19 cellular contexts compared by ENCODE assay signal in the genomic region with DNA sequence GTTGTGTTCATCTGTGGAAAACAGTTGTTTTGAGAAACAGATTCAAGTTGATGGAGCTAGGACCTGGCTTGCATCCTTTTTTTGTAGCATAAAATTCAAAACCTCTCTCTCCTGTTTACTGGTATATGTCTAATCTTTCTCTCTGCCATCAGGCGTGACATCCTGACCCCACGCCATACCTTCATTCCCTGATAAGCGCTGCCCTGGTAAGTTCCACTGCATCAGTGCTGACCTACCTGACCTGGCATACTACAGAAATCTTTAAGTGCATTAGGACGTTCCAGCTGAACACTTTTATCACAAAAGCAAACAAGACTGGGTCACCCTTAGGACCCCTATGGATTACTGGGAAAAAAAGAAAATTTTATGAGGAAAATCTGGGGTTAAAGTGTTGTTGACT.
A peak's percentile ranks its signal among the peaks of the same experiment; 100 is the strongest.
DNase-seq lines count a peak whose midpoint lies in the region; ATAC-seq, FAIRE-seq and TF ChIP-seq lines count a peak whose summit lies in the region.
"Had no signal": no experiment of that assay in that cellular context is flagged by ENCODE, and none has a peak within 500 bp of the region (broad histone marks: within the 10 kb centered on the region; RNA-seq: fewer than 3 reads in every experiment).

No MANE protein-coding gene starts in this region.

- POLR2A ChIA-PET in Caco-2 (lab: Charles Lee): no interaction called here
- POLR2A ChIA-PET in PC-3 (lab: Charles Lee; ENCODE audit: unreplicated experiment): interaction anchor here (0.7 kb wide), 2 partner anchors 37 to 41 kb away, joined by 4 read pairs; no protein-coding TSS in a partner anchor

- H3K9me3 Mint-ChIP-seq in Caco-2 (ENCODE audit: unreplicated experiment): no peaks in the 10 kb centered on the region

- H3K4me1 Mint-ChIP-seq in Caco-2 (ENCODE audit: low read depth, unreplicated experiment): peaks cover 18% of the 10 kb centered on the region

- H3K4me3 Mint-ChIP-seq in Caco-2 (ENCODE audit: unreplicated experiment): peak overlapping the region; percentile 11
- H3K4me3 Mint-ChIP-seq: CD4-positive, CD25-positive, alpha-beta regulatory T cell had no signal

- H3K27ac ChIP-seq in PC-3 (ENCODE audit: low read length) (peak overlapping the region; percentile 87), epithelial cell of prostate (peak overlapping the region; percentile 85), small intestine (ENCODE audit: low read depth in 1 of 2, low read length in 1 of 2) (peak overlapping the region; percentile 86 to 92), thyroid gland (no peak overlapping the region)

- H3K9me2 ChIP-seq in PC-3 (replicated peaks; ENCODE audit: low read length): no peaks in the 10 kb centered on the region

- H3K9me3 ChIP-seq in Caco-2: no peaks in the 10 kb centered on the region
- H3K9me3 ChIP-seq in PC-3 (ENCODE audit: low read length): no peaks in the 10 kb centered on the region
- H3K9me3 ChIP-seq in small intestine (ENCODE audit: control insufficient read depth, low read depth): no peaks in the 10 kb centered on the region
- no peaks in the 10 kb centered on the region for H3K9me3 ChIP-seq in thyroid gland
- H3K9me3 ChIP-seq: HAP-1 had no signal

- H3K27ac Mint-ChIP-seq in Caco-2 (ENCODE audit: unreplicated experiment): peak overlapping the region; percentile 43
- H3K27ac Mint-ChIP-seq: CD4-positive, CD25-positive, alpha-beta regulatory T cell had no signal

- peaks cover 4% of the 10 kb centered on the region for H3K36me3 Mint-ChIP-seq in Caco-2 (ENCODE audit: insufficient read depth, unreplicated experiment)
- H3K36me3 Mint-ChIP-seq: CD4-positive, CD25-positive, alpha-beta regulatory T cell had no signal

- H3K4me2 ChIP-seq in PC-3 (ENCODE audit: low read length): peak overlapping the region; percentile 30

- H2AFZ ChIP-seq in PC-3 (ENCODE audit: low read length): no peak overlapping the region

- H3K9ac ChIP-seq in PC-3 (ENCODE audit: low read length): peak overlapping the region; percentile 18; the same call in 1 of the 2 replicates

- DNase-seq in Caco-2 (peak; percentile 59 to 86), PC-3 (no peak), epithelial cell of prostate (ENCODE audit: low read depth, low spot score) (no peak), small intestine (peak; percentile 55), thyroid gland (no peak), CD1c-positive myeloid dendritic cell (ENCODE audit: extremely low spot score) (no peak)
- DNase-seq: CD4-positive, CD25-positive, alpha-beta regulatory T cell; DMS79; MM.1S; NCI-H1092 treated with DMSO at 0.1 percent for 48 hours; NCI-H1694; NCI-H2227 treated with DMSO at 0.1 percent for 48 hours; NCI-H524; Right ventricle myocardium superior had no signal

- peak; percentile 12 for ATAC-seq in PC-3
- no peak for ATAC-seq in HG03521 (IDR thresholded peaks at IDR 0.05; ENCODE audit: unreplicated experiment)
- no peak for ATAC-seq in GM21360 (IDR thresholded peaks at IDR 0.05; ENCODE audit: unreplicated experiment)
- ATAC-seq: Panc1, SK-N-SH treated with all-trans-retinoic acid at 6 μM for 48 hours had no signal

- H3K27me3 ChIP-seq in Caco-2 (replicated peaks; ENCODE audit: control insufficient read depth, insufficient read depth, low read length) (no peaks in the 10 kb centered on the region), PC-3 (ENCODE audit: low read length) (no peaks in the 10 kb centered on the region), small intestine (ENCODE audit: control insufficient read depth in 2 of 2, insufficient read depth in 2 of 2, low read length in 2 of 2) (no peaks in the 10 kb centered on the region), thyroid gland (no peaks in the 10 kb centered on the region)

- H4K20me1 ChIP-seq in PC-3 (ENCODE audit: low read length): no peaks in the 10 kb centered on the region

- H3K4me3 ChIP-seq in Caco-2 (ENCODE audit: low read depth, low read length) (no peak overlapping the region), PC-3 (ENCODE audit: low read length) (no peak overlapping the region), small intestine (ENCODE audit: low read depth in 1 of 2, low read length in 2 of 2) (no peak overlapping the region), thyroid gland (replicated peaks in 1 of 3) (no peak overlapping the region)
- H3K4me3 ChIP-seq: HAP-1 had no signal

- BruUV-seq in Caco-2 (replicated peaks; lab: Mats Ljungman, UMichigan): no TSS peak
- TSS peak; percentile 90 for BruUV-seq in PC-3 (replicated peaks; lab: Mats Ljungman, UMichigan)

- no peaks in the 10 kb centered on the region for H3K27me3 Mint-ChIP-seq in Caco-2 (ENCODE audit: insufficient read depth, unreplicated experiment)

- peaks cover 49% of the 10 kb centered on the region for H3K4me1 ChIP-seq in Caco-2
- peaks cover 42% of the 10 kb centered on the region for H3K4me1 ChIP-seq in PC-3 (ENCODE audit: insufficient read depth, low read length)
- H3K4me1 ChIP-seq in small intestine (ENCODE audit: control insufficient read depth in 2 of 2, insufficient read depth in 1 of 2, low read depth in 1 of 2, low read length in 1 of 2): peaks cover 8 to 14% of the 10 kb centered on the region in 2 donors
- H3K4me1 ChIP-seq in thyroid gland: peaks cover 6 to 7% of the 10 kb centered on the region in 2 donors
- H3K4me1 ChIP-seq: HAP-1 had no signal

- WGBS in small intestine, 3 donors: 28 to 70% (median 51%) methylated on average over 4 of the region's 4 CpGs
- 88 to 93% methylated on average over 4 of the region's 4 CpGs for WGBS in thyroid gland, 2 donors

- TF ChIP-seq POLR2A in thyroid gland (IDR thresholded peaks at IDR 0.05): no peak

- no peak for TF ChIP-seq CTCF in Caco-2 (IDR thresholded peaks at IDR 0.05; ENCODE audit: insufficient read depth in 1 of 2, low read depth in 1 of 2, low read length in 1 of 2, severe bottlenecking in 1 of 2, unreplicated experiment in 1 of 2)
- no peak for TF ChIP-seq CTCF in PC-3 (conservative IDR thresholded peaks at IDR 0.05; ENCODE audit: low read depth, low read length)
- TF ChIP-seq CTCF in thyroid gland (IDR thresholded peaks at IDR 0.05): no peak

- intact Hi-C loops in Caco-2 (cut with micrococcal nuclease; ENCODE audit: unreplicated experiment) (loop anchor here (1.0 to 2.0 kb wide), 2 partner anchors 38 to 79 kb away; no protein-coding TSS in a partner anchor), PC-3 (cut with micrococcal nuclease) (loop anchor here (1.0 to 2.0 kb wide), 3 partner anchors 23 to 43 kb away; no protein-coding TSS in a partner anchor), thyroid gland (cut with DNase I) (no loop called here)

- FAIRE-seq in small intestine (lab: Jason Lieb, UNC): no peak

- H3K36me3 ChIP-seq in Caco-2 (ENCODE audit: control insufficient read depth, insufficient read depth, low read length): no peaks in the 10 kb centered on the region
- H3K36me3 ChIP-seq in PC-3 (ENCODE audit: low read depth, low read length): no peaks in the 10 kb centered on the region
- H3K36me3 ChIP-seq in small intestine (ENCODE audit: control insufficient read depth in 2 of 2, insufficient read depth in 2 of 2, low read length in 2 of 2): no peaks in the 10 kb centered on the region
- no peaks in the 10 kb centered on the region for H3K36me3 ChIP-seq in thyroid gland
- H3K36me3 ChIP-seq: HAP-1 had no signal

- H3F3A ChIP-seq in PC-3 (ENCODE audit: low read length, unreplicated experiment): no peaks in the 10 kb centered on the region

- CTCF ChIA-PET in Caco-2 (lab: Charles Lee) (interaction anchor here (0.6 to 0.8 kb wide), 3 partner anchors 15 to 118 kb away, joined by 3 to 4 read pairs (median 3); no protein-coding TSS in a partner anchor), PC-3 (lab: Charles Lee) (no interaction called here)

- H3K79me2 ChIP-seq in PC-3 (ENCODE audit: low read length): no peaks in the 10 kb centered on the region

Comparison
In these comparisons a context has a peak if more than half of its experiments do, and no peak if none do; other contexts are left out.
1. DNase-seq: peak in Caco-2 (2 of 2) and small intestine (single experiment); none in PC-3 (single experiment), epithelial cell of prostate (single experiment), thyroid gland (0 of 2) and CD1c-positive myeloid dendritic cell (single experiment).
2. H3K27ac ChIP-seq: peak in PC-3 (single experiment), epithelial cell of prostate (single experiment) and small intestine (2 of 2); none in thyroid gland (0 of 3).